In the genomic region with DNA sequence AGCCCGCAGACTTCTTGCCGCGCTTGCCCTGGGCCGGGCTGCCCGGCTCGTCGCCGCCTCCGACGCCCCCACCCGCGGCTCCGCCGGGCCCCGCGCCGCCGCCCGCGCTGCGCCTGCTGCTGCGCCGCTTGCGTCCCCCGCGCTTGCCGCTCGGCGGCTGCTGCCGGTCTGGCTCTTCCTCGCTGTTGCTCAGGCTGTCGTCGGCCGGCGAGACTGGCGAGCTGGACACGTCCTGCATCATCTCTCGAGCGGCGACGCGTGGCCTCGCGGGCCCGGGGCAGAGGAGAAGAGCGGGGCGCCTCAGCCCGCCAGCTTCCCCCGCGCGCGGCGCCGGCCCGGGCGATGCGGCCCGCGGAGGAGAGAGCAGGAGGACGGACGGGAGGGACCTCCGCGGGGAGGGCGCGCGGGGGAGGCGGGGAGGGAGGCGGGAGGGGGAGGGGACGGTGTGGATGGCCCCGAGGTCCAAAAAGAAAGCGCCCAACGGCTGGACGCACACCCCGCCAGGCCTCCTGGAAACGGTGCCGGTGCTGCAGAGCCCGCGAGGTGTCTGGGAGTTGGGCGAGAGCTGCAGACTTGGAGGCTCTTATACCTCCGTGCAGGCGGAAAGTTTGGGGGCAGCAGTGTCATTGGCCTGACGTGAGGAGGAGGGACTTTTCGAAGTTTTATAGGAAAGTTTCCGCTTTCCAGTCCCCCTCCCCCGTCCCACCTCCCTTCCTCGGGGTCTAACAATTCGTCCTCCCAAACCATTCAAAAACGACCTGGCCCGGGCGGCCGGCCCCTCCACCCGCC, we compare ENCODE assay signal across 8 cellular contexts. TPM values are rescaled to one million over a fixed set of nuclear protein-coding genes. Genes with fewer than 3 reads are reported as not detected.
DNase-seq lines count a peak whose midpoint lies in the region; ATAC-seq and TF ChIP-seq lines count a peak whose summit lies in the region.

A gene (minus strand): TSS at position 556 of the 789 bp plus-strand sequence. CDS start 315 bp downstream, at position 241.

- peak; percentile 48 for ATAC-seq in GM19372 (IDR thresholded peaks at IDR 0.05; ENCODE audit: low read depth, unreplicated experiment)
- ATAC-seq in HG03045 (IDR thresholded peaks at IDR 0.05; ENCODE audit: unreplicated experiment): no peak

- peak within 1 kb of the TSS; percentile 80 for H2AFZ ChIP-seq in mesenchymal stem cell (ENCODE audit: low read depth, low read length)

- DNase-seq in AG08395 (ENCODE audit: low spot score): peak; percentile 92
- peak; percentile 70 for DNase-seq in NCI-H345 (lab: John Stamatoyannopoulos, UW)
- no peak for DNase-seq in coronary artery (ENCODE audit: low spot score)
- peak; percentile 91 for DNase-seq in mesenchymal stem cell
- peak; percentile 66 for DNase-seq in ureter (ENCODE audit: low spot score)
- no peak for DNase-seq in NK-92 treated with Interleukin-12 subunit alpha and Interleukin-12 subunit beta, amount 100 ng/mL, for 24 hours (lab: John Stamatoyannopoulos, UW)

- H2AK5ac ChIP-seq in mesenchymal stem cell (ENCODE audit: low read length, severe bottlenecking): peak within 1 kb of the TSS; percentile 13

- H3K14ac ChIP-seq in mesenchymal stem cell (ENCODE audit: low read length in 2 of 2): peak within 1 kb of the TSS in 1 of 2 experiments; percentile 98

- peaks cover 6% of the 10 kb centered on the region for H3K79me1 ChIP-seq in mesenchymal stem cell (replicated peaks; ENCODE audit: low read length, poor library complexity, severe bottlenecking)

- peak within 1 kb of the TSS; percentile 93 for H3K4me2 ChIP-seq in mesenchymal stem cell (ENCODE audit: low read length, poor library complexity, severe bottlenecking)

- H3K4me3 ChIP-seq in coronary artery (peak within 1 kb of the TSS; percentile 83), mesenchymal stem cell (ENCODE audit: insufficient read depth in 1 of 2, low read depth in 1 of 2, low read length in 2 of 2) (peak within 1 kb of the TSS; percentile 99)

- WGBS in mesenchymal stem cell: 2% methylated on average over 54 of the region's 92 CpGs

- H3K27me3 ChIP-seq in mesenchymal stem cell (ENCODE audit: control insufficient read depth in 1 of 2, insufficient read depth in 1 of 2, low read length in 2 of 2): no peaks in the 10 kb centered on the region

- peak within 1 kb of the TSS; percentile 99 for H3K9ac ChIP-seq in mesenchymal stem cell (ENCODE audit: low read length)

- H4K91ac ChIP-seq in mesenchymal stem cell (ENCODE audit: low read length): peak within 1 kb of the TSS; percentile 64

- peaks cover 0 to 2% of the 10 kb centered on the region in 2 experiments for H3K36me3 ChIP-seq in mesenchymal stem cell (ENCODE audit: control insufficient read depth in 1 of 2, insufficient read depth in 2 of 2, low read depth in 1 of 2, low read length in 2 of 2)

- no peaks in the 10 kb centered on the region for H3K9me3 ChIP-seq in mesenchymal stem cell (ENCODE audit: control insufficient read depth, low read length)

- TF ChIP-seq CTCF in coronary artery (IDR thresholded peaks at IDR 0.05): no peak

- H3K18ac ChIP-seq in mesenchymal stem cell (ENCODE audit: low read depth in 1 of 2, low read length in 2 of 2): peak within 1 kb of the TSS; percentile 92 to 96

- peak within 1 kb of the TSS in 1 of 2 experiments; percentile 72 for H3K23ac ChIP-seq in mesenchymal stem cell (ENCODE audit: low read length in 2 of 2)

- H3K4ac ChIP-seq in mesenchymal stem cell (ENCODE audit: low read depth in 1 of 2, low read length in 2 of 2): peak within 1 kb of the TSS; percentile 54 to 67

- peak within 1 kb of the TSS in 1 of 2 experiments; percentile 94 for H2BK12ac ChIP-seq in mesenchymal stem cell (ENCODE audit: low read length in 2 of 2)

- H3K4me1 ChIP-seq in mesenchymal stem cell (ENCODE audit: control insufficient read depth, insufficient read depth, low read depth, low read length): peaks cover 16% of the 10 kb centered on the region

- peak within 1 kb of the TSS; percentile 31 for H2BK5ac ChIP-seq in mesenchymal stem cell (ENCODE audit: low read depth, low read length, poor library complexity, severe bottlenecking)

- peak within 1 kb of the TSS; percentile 94 for H4K8ac ChIP-seq in mesenchymal stem cell (ENCODE audit: low read length)

- H2BK120ac ChIP-seq in mesenchymal stem cell (ENCODE audit: low read depth, low read length): peak within 1 kb of the TSS; percentile 89

- peak within 1 kb of the TSS; percentile 94 for H2BK15ac ChIP-seq in mesenchymal stem cell (ENCODE audit: low read depth, poor library complexity, severe bottlenecking)

- H3K27ac ChIP-seq in coronary artery: peak within 1 kb of the TSS; percentile 51 to 80
- peak within 1 kb of the TSS; percentile 55 for H3K27ac ChIP-seq in mesenchymal stem cell (ENCODE audit: low read length, poor library complexity, severe bottlenecking)

RNA-seq across cellular contexts. Expression of the gene that starts here (rescaled TPM):
- polyA plus RNA-seq in mesenchymal stem cell (2013, experiment 1 of 2): 18.3 TPM
- 18.4 TPM for polyA plus RNA-seq in mesenchymal stem cell (2013, experiment 2 of 2)
- total RNA-seq in ureter: 3.7 TPM

Comparison
In these comparisons a context has a peak if more than half of its experiments do, and no peak if none do; other contexts are left out.
1. DNase-seq: peak in AG08395 (single experiment), NCI-H345 (single experiment), mesenchymal stem cell (single experiment) and ureter (single experiment); none in coronary artery (single experiment) and NK-92 treated with Interleukin-12 subunit alpha and Interleukin-12 subunit beta, amount 100 ng/mL, for 24 hours (single experiment).